1 cellular context compared by ENCODE assay signal in genomic region chr7:75423481-75423880, GRCh38. TPM values are rescaled to one million over a fixed set of nuclear protein-coding genes. Genes with fewer than 3 reads are reported as not detected.
"Had no signal": no experiment of that assay in that cellular context is flagged by ENCODE, and none has a peak within 500 bp of the region (broad histone marks: within the 10 kb centered on the region; RNA-seq: fewer than 3 reads in every experiment).

No MANE protein-coding gene starts in this region.

RNA-seq across cellular contexts. Expression of gene TRIM73, which starts 28.1 kb away (rescaled TPM):
- total RNA-seq: HT1080 had no signal
